Comparison of ENCODE assay signal across 24 cellular contexts in genomic region chr4:184884863-184885262, GRCh38. TPM values are rescaled to one million over a fixed set of nuclear protein-coding genes. Genes with fewer than 3 reads are reported as not detected.
DNase-seq lines count a peak whose midpoint lies in the region; ATAC-seq, FAIRE-seq and TF ChIP-seq lines count a peak whose summit lies in the region.
"Had no signal": no experiment of that assay in that cellular context is flagged by ENCODE, and none has a peak within 500 bp of the region (broad histone marks: within the 10 kb centered on the region; RNA-seq: fewer than 3 reads in every experiment).

No MANE protein-coding gene starts in this region.

- H3K4me3 ChIP-seq in hepatocyte, result no peak overlapping the region
- H3K4me3 ChIP-seq in liver (ENCODE audit: low read depth in 1 of 3, low read length in 3 of 3), result no peak overlapping the region
- no peak overlapping the region for H3K4me3 ChIP-seq in small intestine (ENCODE audit: low read depth in 1 of 2, low read length in 2 of 2)
- no peak overlapping the region for H3K4me3 ChIP-seq in right atrium auricular region
- H3K4me3 ChIP-seq in upper lobe of right lung, result no peak overlapping the region
- H3K4me3 ChIP-seq: BLaER1, GM23248 had no signal

- TF ChIP-seq RAD21 in liver (IDR thresholded peaks at IDR 0.05), result peak; percentile 31 to 53

- H3K9me3 ChIP-seq in hepatocyte (ENCODE audit: low read depth) (no peaks in the 10 kb centered on the region), liver (ENCODE audit: control insufficient read depth in 4 of 4, low read length in 3 of 4) (no peaks in the 10 kb centered on the region), small intestine (ENCODE audit: control insufficient read depth, low read depth) (no peaks in the 10 kb centered on the region), right atrium auricular region (no peaks in the 10 kb centered on the region), upper lobe of right lung (no peaks in the 10 kb centered on the region)
- H3K9me3 ChIP-seq: Caco-2 had no signal

- intact Hi-C loops in upper lobe of right lung (cut with DNase I), result no loop called here

- no peak overlapping the region for H2AFZ ChIP-seq in hepatocyte
- H2AFZ ChIP-seq: GM23248 had no signal

- no peak overlapping the region for H3K9ac ChIP-seq in liver (ENCODE audit: low read depth in 1 of 2, low read length in 2 of 2)
- H3K9ac ChIP-seq: BLaER1, GM23248 had no signal

- no peak for FAIRE-seq in small intestine (lab: Jason Lieb, UNC)
- FAIRE-seq: A204.1, G401.6, GM12892, GM19239, H1 had no signal

- H3K27me3 ChIP-seq in hepatocyte (no peaks in the 10 kb centered on the region), liver (ENCODE audit: control insufficient read depth in 4 of 4, insufficient read depth in 4 of 4, low read length in 3 of 4) (no peaks in the 10 kb centered on the region), small intestine (ENCODE audit: control insufficient read depth in 2 of 2, insufficient read depth in 2 of 2, low read length in 2 of 2) (no peaks in the 10 kb centered on the region), right atrium auricular region (no peaks in the 10 kb centered on the region), upper lobe of right lung (no peaks in the 10 kb centered on the region)
- H3K27me3 ChIP-seq: BLaER1 had no signal

- no peaks in the 10 kb centered on the region for H3K9me2 ChIP-seq in hepatocyte (replicated peaks; ENCODE audit: insufficient read depth)

- H3K4me1 ChIP-seq in hepatocyte (ENCODE audit: insufficient read depth) (peaks cover 13% of the 10 kb centered on the region), liver (ENCODE audit: control insufficient read depth in 4 of 4, insufficient read depth in 4 of 4, low read length in 3 of 4) (peaks cover 18 to 75% (median 68%) of the 10 kb centered on the region in 4 donors), small intestine (ENCODE audit: control insufficient read depth in 2 of 2, insufficient read depth in 1 of 2, low read depth in 1 of 2, low read length in 1 of 2) (no peaks in the 10 kb centered on the region), right atrium auricular region (no peaks in the 10 kb centered on the region), upper lobe of right lung (no peaks in the 10 kb centered on the region)

- no peak for TF ChIP-seq CTCF in hepatocyte (IDR thresholded peaks at IDR 0.05; ENCODE audit: poor library complexity)
- TF ChIP-seq CTCF in liver (IDR thresholded peaks at IDR 0.05; ENCODE audit: low read depth, low read length, missing input control), result no peak
- no peak for TF ChIP-seq CTCF in right atrium auricular region (IDR thresholded peaks at IDR 0.05)
- TF ChIP-seq CTCF in upper lobe of right lung (IDR thresholded peaks at IDR 0.05), result no peak

- H4K20me1 ChIP-seq in hepatocyte (ENCODE audit: insufficient read depth, poor library complexity, severe bottlenecking), result no peaks in the 10 kb centered on the region
- H4K20me1 ChIP-seq: BLaER1 had no signal

- WGBS in hepatocyte (ENCODE audit: low lambda C conversion rate, missing lambda C conversion rate), result 55% methylated on average over 5 of the region's 5 CpGs
- WGBS in liver, result 24% methylated on average over 5 of the region's 5 CpGs
- 26 to 56% (median 40%) methylated on average over 5 of the region's 5 CpGs for WGBS in small intestine, 3 donors

- DNase-seq in HuH-7.5 (ENCODE audit: low spot score), result peak; percentile 14
- peak; percentile 11 for DNase-seq in hepatocyte (ENCODE audit: low spot score)
- peak; percentile 29 for DNase-seq in small intestine
- no peak for DNase-seq in stimulated activated CD4-positive, alpha-beta T cell treated with anti-CD3 and anti-CD28 coated beads, Interleukin-2, amount 100 ng/mL, for 48 hours
- no peak for DNase-seq in right atrium auricular region (ENCODE audit: low spot score)
- DNase-seq in upper lobe of right lung, result no peak
- no peak for DNase-seq in Kasumi-1 (lab: John Stamatoyannopoulos, UW)
- DNase-seq: Caco-2; CD4-positive, CD25-positive, alpha-beta regulatory T cell; CD8-positive, alpha-beta T cell; DMS153; DND-41; GM23248; H7; HCEC 1CT had no signal

- no peaks in the 10 kb centered on the region for H3K36me3 ChIP-seq in hepatocyte (replicated peaks; ENCODE audit: insufficient read depth, low read depth)
- no peaks in the 10 kb centered on the region for H3K36me3 ChIP-seq in liver (ENCODE audit: control insufficient read depth in 4 of 4, insufficient read depth in 3 of 4, low read depth in 1 of 4, low read length in 3 of 4)
- H3K36me3 ChIP-seq in small intestine (ENCODE audit: control insufficient read depth in 2 of 2, insufficient read depth in 2 of 2, low read length in 2 of 2), result no peaks in the 10 kb centered on the region
- H3K36me3 ChIP-seq in right atrium auricular region, result no peaks in the 10 kb centered on the region
- H3K36me3 ChIP-seq in upper lobe of right lung, result no peaks in the 10 kb centered on the region
- H3K36me3 ChIP-seq: BLaER1 had no signal

- ATAC-seq in upper lobe of right lung, result no peak
- ATAC-seq: CD8-positive, alpha-beta T cell had no signal

- H3K27ac ChIP-seq in hepatocyte (no peak overlapping the region), liver (ENCODE audit: low read depth in 1 of 2, low read length in 2 of 2) (peak overlapping the region; percentile 3 to 5), small intestine (ENCODE audit: low read depth in 1 of 2, low read length in 1 of 2) (no peak overlapping the region), right atrium auricular region (no peak overlapping the region), upper lobe of right lung (no peak overlapping the region)
- H3K27ac ChIP-seq: 22Rv1, BLaER1, C4-2B, GM23248 had no signal

- H3K79me2 ChIP-seq in hepatocyte, result no peaks in the 10 kb centered on the region

- H3K4me2 ChIP-seq in hepatocyte, result peak overlapping the region; percentile 27
- H3K4me2 ChIP-seq: BLaER1 had no signal

TF ChIP-seq in liver, 16 proteins besides CTCF, POLR2A, EP300 and RAD21 (continues in another document):
- no peak for TF ChIP-seq NR2F2 (IDR thresholded peaks at IDR 0.05)
- TF ChIP-seq, protein P1, sequence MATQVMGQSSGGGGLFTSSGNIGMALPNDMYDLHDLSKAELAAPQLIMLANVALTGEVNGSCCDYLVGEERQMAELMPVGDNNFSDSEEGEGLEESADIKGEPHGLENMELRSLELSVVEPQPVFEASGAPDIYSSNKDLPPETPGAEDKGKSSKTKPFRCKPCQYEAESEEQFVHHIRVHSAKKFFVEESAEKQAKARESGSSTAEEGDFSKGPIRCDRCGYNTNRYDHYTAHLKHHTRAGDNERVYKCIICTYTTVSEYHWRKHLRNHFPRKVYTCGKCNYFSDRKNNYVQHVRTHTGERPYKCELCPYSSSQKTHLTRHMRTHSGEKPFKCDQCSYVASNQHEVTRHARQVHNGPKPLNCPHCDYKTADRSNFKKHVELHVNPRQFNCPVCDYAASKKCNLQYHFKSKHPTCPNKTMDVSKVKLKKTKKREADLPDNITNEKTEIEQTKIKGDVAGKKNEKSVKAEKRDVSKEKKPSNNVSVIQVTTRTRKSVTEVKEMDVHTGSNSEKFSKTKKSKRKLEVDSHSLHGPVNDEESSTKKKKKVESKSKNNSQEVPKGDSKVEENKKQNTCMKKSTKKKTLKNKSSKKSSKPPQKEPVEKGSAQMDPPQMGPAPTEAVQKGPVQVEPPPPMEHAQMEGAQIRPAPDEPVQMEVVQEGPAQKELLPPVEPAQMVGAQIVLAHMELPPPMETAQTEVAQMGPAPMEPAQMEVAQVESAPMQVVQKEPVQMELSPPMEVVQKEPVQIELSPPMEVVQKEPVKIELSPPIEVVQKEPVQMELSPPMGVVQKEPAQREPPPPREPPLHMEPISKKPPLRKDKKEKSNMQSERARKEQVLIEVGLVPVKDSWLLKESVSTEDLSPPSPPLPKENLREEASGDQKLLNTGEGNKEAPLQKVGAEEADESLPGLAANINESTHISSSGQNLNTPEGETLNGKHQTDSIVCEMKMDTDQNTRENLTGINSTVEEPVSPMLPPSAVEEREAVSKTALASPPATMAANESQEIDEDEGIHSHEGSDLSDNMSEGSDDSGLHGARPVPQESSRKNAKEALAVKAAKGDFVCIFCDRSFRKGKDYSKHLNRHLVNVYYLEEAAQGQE (IDR thresholded peaks at IDR 0.05), result peak; percentile 64
- peak in 1 of 2 donors; percentile 13 for TF ChIP-seq GABPA (IDR thresholded peaks at IDR 0.05 in 1 of 2, conservative IDR thresholded peaks at IDR 0.05 in 1 of 2)
- peak; percentile 46 for TF ChIP-seq HNF4G (IDR thresholded peaks at IDR 0.05)
- peak in 1 of 2 donors; percentile 64 for TF ChIP-seq JUND (IDR thresholded peaks at IDR 0.05)
- no peak for TF ChIP-seq TAF1 (conservative IDR thresholded peaks at IDR 0.05)
- peak; percentile 46 for TF ChIP-seq FOXA1 (IDR thresholded peaks at IDR 0.05)
- TF ChIP-seq FOXA2 (IDR thresholded peaks at IDR 0.05), result peak; percentile 47
- no peak for TF ChIP-seq ATF3 (IDR thresholded peaks at IDR 0.05)
- TF ChIP-seq HNF4A (conservative IDR thresholded peaks at IDR 0.05), result peak; percentile 88 to 92
- peak; percentile 82 for TF ChIP-seq SP1 (IDR thresholded peaks at IDR 0.05)
- TF ChIP-seq EGR1 (IDR thresholded peaks at IDR 0.05; ENCODE audit: low read depth in 2 of 2), result no peak
- TF ChIP-seq, protein P2, sequence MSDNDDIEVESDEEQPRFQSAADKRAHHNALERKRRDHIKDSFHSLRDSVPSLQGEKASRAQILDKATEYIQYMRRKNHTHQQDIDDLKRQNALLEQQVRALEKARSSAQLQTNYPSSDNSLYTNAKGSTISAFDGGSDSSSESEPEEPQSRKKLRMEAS (IDR thresholded peaks at IDR 0.05), result peak; percentile 44

RNA-seq across cellular contexts. Expression of gene ACSL1, which starts 59.1 kb away (rescaled TPM):
- 168 and 264 TPM in 2 replicates for total RNA-seq in hepatocyte
- 114 and 121 TPM in 2 replicates for polyA plus RNA-seq in hepatocyte
- total RNA-seq in liver, result 1,000 to 10,000 TPM in 1 of 2 donors, 100 to 1,000 TPM in 1; 210 to 2,226 TPM
- 1,000 to 10,000 TPM in 1 of 2 donors, 100 to 1,000 TPM in 1; 704 to 1,052 TPM for polyA plus RNA-seq in liver
- polyA plus RNA-seq in small intestine, result 10 to 100 TPM; 14.6 to 85.0 (median 50.1) TPM
- 100 to 1,000 TPM; 144 to 156 TPM for total RNA-seq in right atrium auricular region
- total RNA-seq in upper lobe of right lung, result 287 TPM

Comparison
In these comparisons a context has a peak if more than half of its experiments do, and no peak if none do; other contexts are left out.
1. DNase-seq: peak in HuH-7.5 (single experiment), hepatocyte (single experiment) and small intestine (single experiment); none in stimulated activated CD4-positive, alpha-beta T cell treated with anti-CD3 and anti-CD28 coated beads, Interleukin-2, amount 100 ng/mL, for 48 hours (0 of 2), right atrium auricular region (single experiment), upper lobe of right lung (single experiment) and Kasumi-1 (0 of 2).
2. H3K27ac ChIP-seq: peak in liver (2 of 2); none in hepatocyte (single experiment), small intestine (0 of 2), right atrium auricular region (0 of 2) and upper lobe of right lung (single experiment).